Comparison of ENCODE assay signal across 14 cellular contexts in the genomic region with DNA sequence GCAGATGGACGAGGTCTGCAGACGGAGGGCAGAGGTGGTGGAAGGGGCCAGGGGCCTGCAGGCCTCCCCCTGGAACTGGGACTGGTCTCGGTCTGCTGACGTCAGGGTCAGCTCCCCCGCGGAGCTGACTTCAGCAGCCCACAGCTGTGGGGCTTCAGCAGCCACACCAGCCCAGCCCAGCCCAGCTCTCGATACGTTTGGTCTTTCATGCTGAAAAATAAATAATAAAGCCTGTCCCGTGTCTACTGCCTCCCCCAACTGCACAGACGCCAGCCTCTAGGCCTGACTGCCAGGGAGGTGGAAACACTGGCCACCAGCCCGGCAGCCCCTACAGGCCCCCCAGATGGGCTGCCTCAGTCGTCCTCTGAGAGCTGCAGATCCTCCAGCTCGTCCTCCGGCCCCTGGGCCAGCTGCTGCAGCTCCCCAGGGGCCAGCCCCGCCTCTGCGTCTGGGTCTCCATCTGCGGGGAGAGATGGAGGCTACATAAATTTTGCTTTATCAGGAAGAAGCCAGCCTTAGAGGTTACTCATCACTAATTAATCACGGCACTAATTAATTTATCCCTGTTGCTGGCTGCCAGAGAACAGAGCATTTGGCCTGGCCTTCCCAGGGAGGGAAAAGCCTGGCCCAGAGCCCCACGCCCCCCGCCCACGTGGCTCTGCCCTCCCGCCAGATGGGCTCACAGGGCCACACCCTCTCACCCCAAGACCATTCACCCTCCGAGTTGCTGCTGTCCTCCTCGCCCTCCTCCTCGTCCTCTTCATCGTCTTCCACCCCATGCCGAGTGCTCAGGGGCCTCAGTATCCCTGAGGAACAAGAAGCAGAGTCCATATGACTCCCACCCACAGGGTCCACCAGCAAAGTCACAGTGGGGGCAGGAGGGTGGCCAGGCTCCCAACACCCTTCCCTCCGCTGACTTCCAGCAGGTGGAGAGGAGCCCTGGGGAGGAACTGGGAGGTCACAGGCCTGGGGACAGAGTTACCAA. TPM values are rescaled to one million over a fixed set of nuclear protein-coding genes. Genes with fewer than 3 reads are reported as not detected.
DNase-seq lines count a peak whose midpoint lies in the region; ATAC-seq, FAIRE-seq and TF ChIP-seq lines count a peak whose summit lies in the region.
"Had no signal": no experiment of that assay in that cellular context is flagged by ENCODE, and none has a peak within 500 bp of the region (broad histone marks: within the 10 kb centered on the region; RNA-seq: fewer than 3 reads in every experiment).

No MANE protein-coding gene starts in this region.

- ATAC-seq in A549 (peak in 1 of 2 experiments; percentile 7; a peak in 3 of 6 replicates), K562 (no peak), HG03039 (IDR thresholded peaks at IDR 0.05; ENCODE audit: unreplicated experiment) (no peak)
- ATAC-seq in stimulated activated naive B cell treated with anti-CD40 and anti-IgM and Interleukin-4, amounts not matched to agents 10 μg/mL and 1 μg/mL and 100 μg/mL, for 72 hours (replicated peaks): no peak

- H3K9ac ChIP-seq in K562 (ENCODE audit: insufficient read depth in 1 of 2, low read depth in 2 of 2, low read length in 2 of 2): peak overlapping the region in 1 of 2 experiments; percentile 50; a peak in 1 of 4 replicates

- DNase-seq in A549 (ENCODE audit: low read depth in 1 of 2, low spot score in 1 of 2) (peak in 1 of 2 experiments; percentile 78), NCI-H2171 (lab: John Stamatoyannopoulos, UW) (peak; percentile 46), K562 (ENCODE audit: extremely low read depth in 1 of 4, low spot score in 3 of 4) (no peak), kidney glomerular epithelial cell (lab: John Stamatoyannopoulos, UW) (peak; percentile 50), NCI-H1092 (lab: John Stamatoyannopoulos, UW) (no peak), glomerular visceral epithelial cell (ENCODE audit: extremely low spot score) (no peak)
- DNase-seq in stimulated activated naive B cell treated with anti-CD40 and anti-IgM and Interleukin-4, amounts not matched to agents 10 μg/mL and 1 μg/mL and 100 μg/mL, for 72 hours: no peak
- DNase-seq: AML-193, NCI-H226 had no signal

- no peak overlapping the region for H2AFZ ChIP-seq in K562 (ENCODE audit: low read depth, low read length)

- H3K36me3 Mint-ChIP-seq in stimulated activated naive B cell treated with anti-CD40 and anti-IgM and Interleukin-4, amounts not matched to agents 10 μg/mL and 1 μg/mL and 100 μg/mL, for 72 hours: peaks cover 48 to 51% of the 10 kb centered on the region in 2 donors

- no peaks in the 10 kb centered on the region for H3K79me2 ChIP-seq in K562 (ENCODE audit: control insufficient read depth, insufficient read depth, low read length)

- TSS peak; percentile 86 for BruUV-seq in K562 (replicated peaks; lab: Mats Ljungman, UMichigan)

- no peak overlapping the region for H3K4me3 Mint-ChIP-seq in stimulated activated naive B cell treated with anti-CD40 and anti-IgM and Interleukin-4, amounts not matched to agents 10 μg/mL and 1 μg/mL and 100 μg/mL, for 72 hours
- H3K4me3 Mint-ChIP-seq: T-helper 1 cell treated with Interleukin-12 subunit alpha and Interleukin-12 subunit beta and Interleukin-4 antibody, amounts not matched to agents 30 μg/mL and 1 μg/mL, for 36 hours had no signal

- FAIRE-seq in A549 (lab: Jason Lieb, UNC): no peak
- FAIRE-seq in K562 (lab: Jason Lieb, UNC): no peak

- H3K9me3 ChIP-seq in A549 (no peaks in the 10 kb centered on the region), K562 (replicated peaks; ENCODE audit: control insufficient read depth, insufficient read depth, low read depth, low read length) (no peaks in the 10 kb centered on the region)
- H3K9me3 ChIP-seq: ascending aorta had no signal

- H3K4me2 ChIP-seq in A549 (peak overlapping the region; percentile 100), K562 (ENCODE audit: insufficient read depth, low read length) (no peak overlapping the region)

- peak overlapping the region; percentile 100 for H3K27ac ChIP-seq in A549
- no peak overlapping the region for H3K27ac ChIP-seq in K562 (ENCODE audit: extremely low read depth, low read depth, low read length)
- H3K27ac ChIP-seq: skin epidermis had no signal

- peaks cover 60% of the 10 kb centered on the region; the same call in 2 of the 3 replicates for H3K36me3 ChIP-seq in K562 (ENCODE audit: control insufficient read depth, insufficient read depth, low read length)

- H3K9me3 Mint-ChIP-seq in stimulated activated naive B cell treated with anti-CD40 and anti-IgM and Interleukin-4, amounts not matched to agents 10 μg/mL and 1 μg/mL and 100 μg/mL, for 72 hours: no peaks in the 10 kb centered on the region
- H3K9me3 Mint-ChIP-seq: T-helper 1 cell treated with Interleukin-12 subunit alpha and Interleukin-12 subunit beta and Interleukin-4 antibody, amounts not matched to agents 30 μg/mL and 1 μg/mL, for 36 hours had no signal

- TF ChIP-seq CTCF in A549 (IDR thresholded peaks at IDR 0.05): no peak
- no peak for TF ChIP-seq CTCF in K562 (IDR thresholded peaks at IDR 0.05 in 2 of 3, conservative IDR thresholded peaks at IDR 0.05 in 1 of 3; ENCODE audit: insufficient read depth in 2 of 3, low read depth in 1 of 3, low read length in 3 of 3)

- POLR2A ChIA-PET in A549 (lab: Yijun Ruan, JAX): interaction anchor here (1.2 to 1.8 kb wide), 2 partner anchors 14 to 32 kb away, joined by 3 to 7 read pairs; partner anchors contain the start of gene NOC2L
- POLR2A ChIA-PET in K562 (lab: Yijun Ruan, JAX): interaction anchor here (1.6 to 2.3 kb wide), 2 partner anchors 14 to 121 kb away, joined by 4 to 7 read pairs; partner anchors contain the start of gene NOC2L

- H3K9me1 ChIP-seq in K562 (ENCODE audit: control insufficient read depth, insufficient read depth, low read length): no peaks in the 10 kb centered on the region

- peaks cover 7 to 21% of the 10 kb centered on the region in 2 donors for H3K4me1 Mint-ChIP-seq in stimulated activated naive B cell treated with anti-CD40 and anti-IgM and Interleukin-4, amounts not matched to agents 10 μg/mL and 1 μg/mL and 100 μg/mL, for 72 hours

- H3K27ac Mint-ChIP-seq in stimulated activated naive B cell treated with anti-CD40 and anti-IgM and Interleukin-4, amounts not matched to agents 10 μg/mL and 1 μg/mL and 100 μg/mL, for 72 hours: no peak overlapping the region
- H3K27ac Mint-ChIP-seq: T-helper 1 cell treated with Interleukin-12 subunit alpha and Interleukin-12 subunit beta and Interleukin-4 antibody, amounts not matched to agents 30 μg/mL and 1 μg/mL, for 36 hours had no signal

- H3K27me3 Mint-ChIP-seq in stimulated activated naive B cell treated with anti-CD40 and anti-IgM and Interleukin-4, amounts not matched to agents 10 μg/mL and 1 μg/mL and 100 μg/mL, for 72 hours: peaks cover 9 to 18% of the 10 kb centered on the region in 2 donors

- TF ChIP-seq POLR2A in A549 (IDR thresholded peaks at IDR 0.05; ENCODE audit: low read length) (no peak), K562 (conservative IDR thresholded peaks at IDR 0.05) (no peak)

- H3K4me1 ChIP-seq in A549: peaks cover 49% of the 10 kb centered on the region
- H3K4me1 ChIP-seq in K562 (replicated peaks in 1 of 2; ENCODE audit: control insufficient read depth in 2 of 2, insufficient read depth in 2 of 2, low read length in 2 of 2): peaks cover 23 to 86% of the 10 kb centered on the region in 2 experiments

- intact Hi-C loops in K562 (cut with micrococcal nuclease): no loop called here

- TF ChIP-seq EP300 in A549 (IDR thresholded peaks at IDR 0.05) (peak in 1 of 2 experiments; percentile 59; a peak in 1 of 5 replicates), K562 (IDR thresholded peaks at IDR 0.05; ENCODE audit: low read length) (no peak)

- in situ Hi-C loops in K562 (cut with MboI): no loop called here

- no peak for TF ChIP-seq RAD21 in A549 (conservative IDR thresholded peaks at IDR 0.05 in 1 of 2, IDR thresholded peaks at IDR 0.05 in 1 of 2)
- TF ChIP-seq RAD21 in K562 (CRISPR knock-in tag; conservative IDR thresholded peaks at IDR 0.05 in 1 of 2, IDR thresholded peaks at IDR 0.05 in 1 of 2): no peak

- no peaks in the 10 kb centered on the region for H3K27me3 ChIP-seq in K562 (ENCODE audit: control insufficient read depth in 2 of 2, insufficient read depth in 2 of 2, low read length in 2 of 2)

- H4K20me1 ChIP-seq in K562 (replicated peaks; ENCODE audit: control insufficient read depth, insufficient read depth, low read length): peaks cover 19% of the 10 kb centered on the region; the same call in 1 of the 2 replicates

- peak overlapping the region; percentile 71; the same call in 2 of the 3 replicates for H3K4me3 ChIP-seq in A549
- no peak overlapping the region for H3K4me3 ChIP-seq in K562
- H3K4me3 ChIP-seq: ascending aorta, skin epidermis had no signal

- 28% methylated on average over 20 of the region's 28 CpGs for WGBS in A549 (ENCODE audit: missing lambda C conversion rate)
- WGBS in K562 (ENCODE audit: insufficient coverage, low coverage, missing lambda C conversion rate): 51% methylated on average over 28 of the region's 28 CpGs

- CTCF ChIA-PET in A549 (lab: Yijun Ruan, JAX) (interaction anchor here (0.8 to 8.1 kb wide), 3 partner anchors 10 to 38 kb away, joined by 3 to 84 read pairs (median 6); no protein-coding TSS in a partner anchor), K562 (lab: Yijun Ruan, JAX; ENCODE audit: low intra/inter-chr PET ratio) (no interaction called here)

RNA-seq across cellular contexts. Expression of gene NOC2L, which starts 14.4 kb away (rescaled TPM):
- 41.0 and 48.4 TPM in 2 replicates for polyA plus RNA-seq in A549 (2011; rRNA removed)
- polyA plus RNA-seq in A549 (2012; cell fraction: cytosol; rRNA removed): 74.3 and 83.6 TPM in 2 replicates
- polyA plus RNA-seq in A549 (2012; cell fraction: nucleus; rRNA removed): 144 and 170 TPM in 2 replicates
- 68.1 to 81.6 TPM (median 73.5 TPM) in 3 replicates for polyA plus RNA-seq in A549 (2017; fragmentation: RNase III; extraction: RNeasy Plus Mini Kit Qiagen cat#74134 plus additional on column Dnase treatment)
- 55.5 and 68.4 TPM in 2 replicates for polyA minus RNA-seq in A549 (2011; rRNA and poly(A)+ RNA removed)
- total RNA-seq in K562 (2011; cell fraction: chromatin; rRNA removed; ENCODE audit: low replicate concordance): 185 and 348 TPM in 2 replicates
- total RNA-seq in K562 (2011; cell fraction: nucleolus; rRNA removed): 202 and 208 TPM in 2 replicates
- 191 and 196 TPM in 2 replicates for total RNA-seq in K562 (2011; cell fraction: nucleoplasm; rRNA removed)
- total RNA-seq in K562 (2014; rRNA removed): 363 and 418 TPM in 2 replicates
- 111 and 128 TPM in 2 replicates for total RNA-seq in K562 (2014; rRNA removed; fragmentation: Illumina TruSeq; extraction: Trizol)
- 214 and 216 TPM in 2 replicates for total RNA-seq in K562 (2015; rRNA removed; fragmentation: Illumina TruSeq; extraction: Trizol)
- total RNA-seq in K562 (2021): 407 and 410 TPM in 2 replicates
- polyA plus RNA-seq in K562 (2011; rRNA removed): 86.6 and 118 TPM in 2 replicates
- 166 and 242 TPM in 2 replicates for polyA plus RNA-seq in K562 (2011; cell fraction: cytosol; rRNA removed)
- 153 and 201 TPM in 2 replicates for polyA plus RNA-seq in K562 (2011; cell fraction: nucleus; rRNA removed)
- polyA plus RNA-seq in K562 (2012): 162 and 252 TPM in 2 replicates
- 200 and 279 TPM in 2 replicates for polyA plus RNA-seq in K562 (2014; fragmentation: Illumina TruSeq; extraction: Trizol)
- 1 to 10 TPM; 4.0 to 9.7 TPM for polyA plus RNA-seq in K562 (2014; fragmentation: Nextera tagmentation; extraction: Ambion mirVana)
- polyA plus RNA-seq in K562 (2014; rRNA removed): 260 and 299 TPM in 2 replicates
- polyA minus RNA-seq in K562 (2011; rRNA and poly(A)+ RNA removed): 113 and 170 TPM in 2 replicates
- polyA minus RNA-seq in K562 (2011; cell fraction: cytosol; rRNA and poly(A)+ RNA removed): 169 and 187 TPM in 2 replicates
- 36.1 and 52.3 TPM in 2 replicates for polyA minus RNA-seq in K562 (2011; cell fraction: nucleus; rRNA and poly(A)+ RNA removed)

RNA-seq across cellular contexts. Expression of gene KLHL17, which starts 15.8 kb away (rescaled TPM):
- polyA plus RNA-seq in A549 (2011; rRNA removed) (5.7 and 8.5 TPM in 2 replicates), A549 (2017; fragmentation: RNase III; extraction: RNeasy Plus Mini Kit Qiagen cat#74134 plus additional on column Dnase treatment) (17.9 to 21.6 TPM (median 18.7 TPM) in 3 replicates), K562 (2011; rRNA removed) (18.6 and 49.7 TPM in 2 replicates), K562 (2014; fragmentation: Illumina TruSeq; extraction: Trizol) (7.2 and 22.1 TPM in 2 replicates), K562 (2014; fragmentation: Nextera tagmentation; extraction: Ambion mirVana) (under 1 TPM; 0.14 to 0.55 TPM), K562 (2014; rRNA removed) (67.3 and 84.8 TPM in 2 replicates)
- polyA plus RNA-seq in A549 (2012; cell fraction: cytosol; rRNA removed): 24.0 and 29.4 TPM in 2 replicates
- polyA plus RNA-seq in A549 (2012; cell fraction: nucleus; rRNA removed): 322 and 395 TPM in 2 replicates
- polyA minus RNA-seq in A549 (2011; rRNA and poly(A)+ RNA removed): 1.9 and 2.5 TPM in 2 replicates
- total RNA-seq in K562 (2011; cell fraction: chromatin; rRNA removed; ENCODE audit: low replicate concordance): 105 and 413 TPM in 2 replicates
- 347 and 361 TPM in 2 replicates for total RNA-seq in K562 (2011; cell fraction: nucleolus; rRNA removed)
- total RNA-seq in K562 (2011; cell fraction: nucleoplasm; rRNA removed): 167 and 188 TPM in 2 replicates
- total RNA-seq in K562 (2014; rRNA removed) (30.7 and 30.8 TPM in 2 replicates), K562 (2014; rRNA removed; fragmentation: Illumina TruSeq; extraction: Trizol) (1.5 and 2.9 TPM in 2 replicates), K562 (2015; rRNA removed; fragmentation: Illumina TruSeq; extraction: Trizol) (13.0 and 16.3 TPM in 2 replicates), K562 (2021) (58.1 and 71.4 TPM in 2 replicates)
- polyA plus RNA-seq in K562 (2011; cell fraction: cytosol; rRNA removed): 22.8 and 35.9 TPM in 2 replicates
- polyA plus RNA-seq in K562 (2011; cell fraction: nucleus; rRNA removed): 819 and 946 TPM in 2 replicates
- polyA plus RNA-seq in K562 (2012): 31.2 and 45.6 TPM in 2 replicates
- 3.4 and 5.1 TPM in 2 replicates for polyA minus RNA-seq in K562 (2011; rRNA and poly(A)+ RNA removed)
- 8.9 and 14.1 TPM in 2 replicates for polyA minus RNA-seq in K562 (2011; cell fraction: cytosol; rRNA and poly(A)+ RNA removed)
- 72.0 and 97.5 TPM in 2 replicates for polyA minus RNA-seq in K562 (2011; cell fraction: nucleus; rRNA and poly(A)+ RNA removed)

RNA-seq across cellular contexts. Expression of gene SAMD11, which starts 20.9 kb away (rescaled TPM):
- polyA plus RNA-seq in A549 (2011; rRNA removed) (13.3 and 22.4 TPM in 2 replicates), A549 (2017; fragmentation: RNase III; extraction: RNeasy Plus Mini Kit Qiagen cat#74134 plus additional on column Dnase treatment) (32.9 to 52.8 TPM (median 46.2 TPM) in 3 replicates), K562 (2011; rRNA removed) (0.24 and 0.31 TPM in 2 replicates), K562 (2014; fragmentation: Illumina TruSeq; extraction: Trizol) (not detected in 2 replicates), K562 (2014; fragmentation: Nextera tagmentation; extraction: Ambion mirVana) (under 1 TPM in 1 of 2 experiments, not detected in 1; 0.08 TPM), K562 (2014; rRNA removed) (0.07 and 0.32 TPM in 2 replicates)
- polyA plus RNA-seq in A549 (2012; cell fraction: cytosol; rRNA removed): 35.9 and 62.6 TPM in 2 replicates
- 122 and 165 TPM in 2 replicates for polyA plus RNA-seq in A549 (2012; cell fraction: nucleus; rRNA removed)
- polyA minus RNA-seq in A549 (2011; rRNA and poly(A)+ RNA removed): 10.7 and 15.8 TPM in 2 replicates
- 0.42 and 1.3 TPM in 2 replicates for total RNA-seq in K562 (2011; cell fraction: chromatin; rRNA removed; ENCODE audit: low replicate concordance)
- total RNA-seq in K562 (2011; cell fraction: nucleolus; rRNA removed): 1.2 and 1.8 TPM in 2 replicates
- total RNA-seq in K562 (2011; cell fraction: nucleoplasm; rRNA removed): 0.31 and 0.44 TPM in 2 replicates
- total RNA-seq in K562 (2014; rRNA removed) (0.41 and 0.82 TPM in 2 replicates), K562 (2014; rRNA removed; fragmentation: Illumina TruSeq; extraction: Trizol) (0.07 TPM in 1 of 2 replicates, not detected in the other), K562 (2015; rRNA removed; fragmentation: Illumina TruSeq; extraction: Trizol) (0.11 and 0.26 TPM in 2 replicates), K562 (2021) (0.38 and 0.49 TPM in 2 replicates)
- polyA plus RNA-seq in K562 (2011; cell fraction: cytosol; rRNA removed): 0.37 and 0.73 TPM in 2 replicates
- polyA plus RNA-seq in K562 (2011; cell fraction: nucleus; rRNA removed): 1.6 and 3.1 TPM in 2 replicates
- polyA plus RNA-seq in K562 (2012): 0.36 and 0.64 TPM in 2 replicates
- not detected in 2 replicates for polyA minus RNA-seq in K562 (2011; rRNA and poly(A)+ RNA removed)
- polyA minus RNA-seq in K562 (2011; cell fraction: cytosol; rRNA and poly(A)+ RNA removed): 1.3 and 3.5 TPM in 2 replicates
- 0.94 and 1.6 TPM in 2 replicates for polyA minus RNA-seq in K562 (2011; cell fraction: nucleus; rRNA and poly(A)+ RNA removed)
- total RNA-seq: lung microvascular endothelial cell had no signal

RNA-seq across cellular contexts. Expression of gene PLEKHN1, which starts 21.6 kb away (rescaled TPM):
- polyA plus RNA-seq in A549 (2011; rRNA removed) (0.61 and 0.75 TPM in 2 replicates), A549 (2017; fragmentation: RNase III; extraction: RNeasy Plus Mini Kit Qiagen cat#74134 plus additional on column Dnase treatment) (3.2 to 3.6 TPM (median 3.4 TPM) in 3 replicates), K562 (2011; rRNA removed) (0.13 and 0.34 TPM in 2 replicates), K562 (2014; fragmentation: Illumina TruSeq; extraction: Trizol) (0.13 and 0.69 TPM in 2 replicates), K562 (2014; fragmentation: Nextera tagmentation; extraction: Ambion mirVana) (not detected), K562 (2014; rRNA removed) (0.52 and 0.80 TPM in 2 replicates)
- polyA plus RNA-seq in A549 (2012; cell fraction: cytosol; rRNA removed): 1.6 and 2.3 TPM in 2 replicates
- polyA plus RNA-seq in A549 (2012; cell fraction: nucleus; rRNA removed): 9.4 and 13.1 TPM in 2 replicates
- polyA minus RNA-seq in A549 (2011; rRNA and poly(A)+ RNA removed): 0.33 and 0.73 TPM in 2 replicates
- 0.99 and 3.5 TPM in 2 replicates for total RNA-seq in K562 (2011; cell fraction: chromatin; rRNA removed; ENCODE audit: low replicate concordance)
- 1.2 and 2.6 TPM in 2 replicates for total RNA-seq in K562 (2011; cell fraction: nucleolus; rRNA removed)
- total RNA-seq in K562 (2011; cell fraction: nucleoplasm; rRNA removed): 0.88 and 1.6 TPM in 2 replicates
- total RNA-seq in K562 (2014; rRNA removed) (0.09 and 0.69 TPM in 2 replicates), K562 (2014; rRNA removed; fragmentation: Illumina TruSeq; extraction: Trizol) (0.07 TPM in 1 of 2 replicates, not detected in the other), K562 (2015; rRNA removed; fragmentation: Illumina TruSeq; extraction: Trizol) (0.11 and 0.18 TPM in 2 replicates), K562 (2021) (1.2 and 1.5 TPM in 2 replicates)
- 0.12 and 0.37 TPM in 2 replicates for polyA plus RNA-seq in K562 (2011; cell fraction: cytosol; rRNA removed)
- polyA plus RNA-seq in K562 (2011; cell fraction: nucleus; rRNA removed): 2.6 and 3.6 TPM in 2 replicates
- 0.47 and 1.4 TPM in 2 replicates for polyA plus RNA-seq in K562 (2012)
- not detected in 2 replicates for polyA minus RNA-seq in K562 (2011; rRNA and poly(A)+ RNA removed)
- polyA minus RNA-seq in K562 (2011; cell fraction: cytosol; rRNA and poly(A)+ RNA removed): 0.55 TPM in 1 of 2 replicates, not detected in the other
- polyA minus RNA-seq in K562 (2011; cell fraction: nucleus; rRNA and poly(A)+ RNA removed): 1.3 and 1.8 TPM in 2 replicates
- total RNA-seq: ascending aorta had no signal

RNA-seq across cellular contexts. Expression of gene PERM1, which starts 37.3 kb away (rescaled TPM):
- not detected in 2 replicates for polyA plus RNA-seq in A549 (2011; rRNA removed)
- 0.03 and 0.05 TPM in 2 replicates for polyA plus RNA-seq in A549 (2012; cell fraction: cytosol; rRNA removed)
- 0.09 and 0.17 TPM in 2 replicates for polyA plus RNA-seq in A549 (2012; cell fraction: nucleus; rRNA removed)
- 0.12 to 0.33 TPM (median 0.30 TPM) in 3 replicates for polyA plus RNA-seq in A549 (2017; fragmentation: RNase III; extraction: RNeasy Plus Mini Kit Qiagen cat#74134 plus additional on column Dnase treatment)
- 0.12 TPM in 1 of 2 replicates, not detected in the other for polyA minus RNA-seq in A549 (2011; rRNA and poly(A)+ RNA removed)
- total RNA-seq in K562 (2011; cell fraction: chromatin; rRNA removed; ENCODE audit: low replicate concordance): 0.30 and 1.0 TPM in 2 replicates
- 0.39 and 0.67 TPM in 2 replicates for total RNA-seq in K562 (2011; cell fraction: nucleolus; rRNA removed)
- 0.23 and 0.29 TPM in 2 replicates for total RNA-seq in K562 (2011; cell fraction: nucleoplasm; rRNA removed)
- not detected in 2 replicates for total RNA-seq in K562 (2014; rRNA removed)
- not detected in 2 replicates for total RNA-seq in K562 (2014; rRNA removed; fragmentation: Illumina TruSeq; extraction: Trizol)
- total RNA-seq in K562 (2015; rRNA removed; fragmentation: Illumina TruSeq; extraction: Trizol): not detected in 2 replicates
- not detected in 2 replicates for total RNA-seq in K562 (2021)
- 0.04 TPM in 1 of 2 replicates, not detected in the other for polyA plus RNA-seq in K562 (2011; rRNA removed)
- polyA plus RNA-seq in K562 (2011; cell fraction: cytosol; rRNA removed): 0.06 TPM in 1 of 2 replicates, not detected in the other
- polyA plus RNA-seq in K562 (2011; cell fraction: nucleus; rRNA removed): 0.18 and 0.25 TPM in 2 replicates
- 0.46 and 0.48 TPM in 2 replicates for polyA plus RNA-seq in K562 (2012)
- not detected in 2 replicates for polyA plus RNA-seq in K562 (2014; fragmentation: Illumina TruSeq; extraction: Trizol)
- not detected for polyA plus RNA-seq in K562 (2014; fragmentation: Nextera tagmentation; extraction: Ambion mirVana)
- not detected in 2 replicates for polyA plus RNA-seq in K562 (2014; rRNA removed)
- not detected in 2 replicates for polyA minus RNA-seq in K562 (2011; rRNA and poly(A)+ RNA removed)
- not detected in 2 replicates for polyA minus RNA-seq in K562 (2011; cell fraction: cytosol; rRNA and poly(A)+ RNA removed)
- 0.33 TPM in 1 of 2 replicates, not detected in the other for polyA minus RNA-seq in K562 (2011; cell fraction: nucleus; rRNA and poly(A)+ RNA removed)
- total RNA-seq: ascending aorta, lung microvascular endothelial cell had no signal

Comparison
In these comparisons a context has a peak if more than half of its experiments do, and no peak if none do; other contexts are left out.
1. DNase-seq: peak in NCI-H2171 (single experiment) and kidney glomerular epithelial cell (single experiment); none in K562 (0 of 4), stimulated activated naive B cell treated with anti-CD40 and anti-IgM and Interleukin-4, amounts not matched to agents 10 μg/mL and 1 μg/mL and 100 μg/mL, for 72 hours (single experiment), NCI-H1092 (single experiment) and glomerular visceral epithelial cell (single experiment).
2. Of the 35 proteins assayed by ChIP-seq in both K562 and A549: peak only in K562: none; only in A549: E2F6 and JUN; in both: MAX; in neither: 31; mixed calls (peak in some experiments, not most) for 1.